In genomic region chr13:114069376-114070097, GRCh38 we compare ENCODE assay signal across 10 cellular contexts.
DNase-seq lines count a peak whose midpoint lies in the region; ATAC-seq, FAIRE-seq and TF ChIP-seq lines count a peak whose summit lies in the region.
"Had no signal": no experiment of that assay in that cellular context is flagged by ENCODE, and none has a peak within 500 bp of the region (broad histone marks: within the 10 kb centered on the region; RNA-seq: fewer than 3 reads in every experiment).

No MANE protein-coding gene starts in this region.

- peak overlapping the region; percentile 85 for H3K27ac Mint-ChIP-seq in activated CD4-positive, alpha-beta T cell treated with anti-CD3 and anti-CD28 coated beads, Interleukin-2, amount 10 ng/mL, durations not matched to agents 7 days and 5 days
- H3K27ac Mint-ChIP-seq in activated CD4-positive, alpha-beta T cell treated with anti-CD3 and anti-CD28 coated beads for 36 hours: no peak overlapping the region
- H3K27ac Mint-ChIP-seq in astrocyte (ENCODE audit: unreplicated experiment): peak overlapping the region; percentile 91

- CTCF ChIA-PET in activated CD4-positive, alpha-beta T cell treated with anti-CD3 and anti-CD28 coated beads, Interleukin-2, amount 10 ng/mL, durations not matched to agents 7 days and 5 days (lab: Charles Lee): no interaction called here
- CTCF ChIA-PET in activated CD4-positive, alpha-beta T cell treated with anti-CD3 and anti-CD28 coated beads for 36 hours (lab: Charles Lee): no interaction called here

- no peak for TF ChIP-seq POLR2A in erythroblast (IDR thresholded peaks at IDR 0.05; ENCODE audit: low read length)

- no peak for DNase-seq in activated CD4-positive, alpha-beta T cell treated with anti-CD3 and anti-CD28 coated beads, Interleukin-2, amount 10 ng/mL, durations not matched to agents 7 days and 5 days
- DNase-seq in activated CD4-positive, alpha-beta T cell treated with anti-CD3 and anti-CD28 coated beads for 36 hours: no peak
- DNase-seq in astrocyte (ENCODE audit: low read depth): no peak
- DNase-seq in thoracic aorta (ENCODE audit: low spot score): no peak
- no peak for DNase-seq in NCI-H187 (lab: John Stamatoyannopoulos, UW)
- no peak for DNase-seq in BE2C
- DNase-seq in erythroblast (lab: John Stamatoyannopoulos, UW): no peak
- DNase-seq: GDM1, T-helper 1 cell had no signal

- H3K36me3 Mint-ChIP-seq in activated CD4-positive, alpha-beta T cell treated with anti-CD3 and anti-CD28 coated beads, Interleukin-2, amount 10 ng/mL, durations not matched to agents 7 days and 5 days (ENCODE audit: low read depth): peaks cover 65% of the 10 kb centered on the region
- peaks cover 27% of the 10 kb centered on the region for H3K36me3 Mint-ChIP-seq in activated CD4-positive, alpha-beta T cell treated with anti-CD3 and anti-CD28 coated beads for 36 hours (ENCODE audit: low read depth)
- H3K36me3 Mint-ChIP-seq in astrocyte (ENCODE audit: low read depth, unreplicated experiment): peaks cover 18% of the 10 kb centered on the region

- H3K4me1 ChIP-seq in astrocyte (ENCODE audit: insufficient read depth, low read length) (peaks cover 53% of the 10 kb centered on the region), muscle layer of duodenum (ENCODE audit: control insufficient read depth in 1 of 2, insufficient read depth in 2 of 2, low read length in 2 of 2) (peaks cover 27 to 38% of the 10 kb centered on the region in 2 donors), thoracic aorta (ENCODE audit: control insufficient read depth in 1 of 2, low read depth in 2 of 2) (peaks cover 43 to 47% of the 10 kb centered on the region in 2 donors), BE2C (peaks cover 14% of the 10 kb centered on the region)

- peaks cover 46% of the 10 kb centered on the region for H3K4me1 Mint-ChIP-seq in activated CD4-positive, alpha-beta T cell treated with anti-CD3 and anti-CD28 coated beads, Interleukin-2, amount 10 ng/mL, durations not matched to agents 7 days and 5 days
- H3K4me1 Mint-ChIP-seq in activated CD4-positive, alpha-beta T cell treated with anti-CD3 and anti-CD28 coated beads for 36 hours: peaks cover 46% of the 10 kb centered on the region
- H3K4me1 Mint-ChIP-seq in astrocyte (ENCODE audit: low read depth, unreplicated experiment): peaks cover 41% of the 10 kb centered on the region

- H3K9me3 ChIP-seq in astrocyte (ENCODE audit: insufficient read depth, low read depth, low read length) (no peaks in the 10 kb centered on the region), muscle layer of duodenum (ENCODE audit: control insufficient read depth in 1 of 2, low read length in 2 of 2) (no peaks in the 10 kb centered on the region), thoracic aorta (no peaks in the 10 kb centered on the region), BE2C (no peaks in the 10 kb centered on the region)

- H3K79me2 ChIP-seq in astrocyte (ENCODE audit: insufficient read depth, low read length): peaks cover 76% of the 10 kb centered on the region

- TF ChIP-seq CTCF in astrocyte (IDR thresholded peaks at IDR 0.05; ENCODE audit: insufficient read depth, low read depth, low read length): no peak
- TF ChIP-seq CTCF in thoracic aorta (IDR thresholded peaks at IDR 0.05): no peak
- no peak for TF ChIP-seq CTCF in BE2C (IDR thresholded peaks at IDR 0.05; ENCODE audit: low read depth, low read length)

- FAIRE-seq in astrocyte (lab: Jason Lieb, UNC): no peak

- peaks cover 11% of the 10 kb centered on the region for H3K36me3 ChIP-seq in astrocyte (ENCODE audit: insufficient read depth, low read length)
- H3K36me3 ChIP-seq in muscle layer of duodenum (ENCODE audit: control insufficient read depth in 1 of 2, insufficient read depth in 2 of 2, low read length in 2 of 2): peaks cover 0 to 11% of the 10 kb centered on the region in 2 donors
- H3K36me3 ChIP-seq in thoracic aorta: no peaks in the 10 kb centered on the region
- H3K36me3 ChIP-seq in BE2C: peaks cover 6% of the 10 kb centered on the region

- H3K9me3 Mint-ChIP-seq in activated CD4-positive, alpha-beta T cell treated with anti-CD3 and anti-CD28 coated beads, Interleukin-2, amount 10 ng/mL, durations not matched to agents 7 days and 5 days: peaks cover 6% of the 10 kb centered on the region
- H3K9me3 Mint-ChIP-seq in activated CD4-positive, alpha-beta T cell treated with anti-CD3 and anti-CD28 coated beads for 36 hours (ENCODE audit: low read depth): peaks cover 3% of the 10 kb centered on the region
- H3K9me3 Mint-ChIP-seq in astrocyte (ENCODE audit: unreplicated experiment): peaks cover 3% of the 10 kb centered on the region

- ATAC-seq in activated CD4-positive, alpha-beta T cell treated with anti-CD3 and anti-CD28 coated beads for 36 hours: no peak
- no peak for ATAC-seq in thoracic aorta (ENCODE audit: insufficient number of reproducible peaks, low FRiP score, low read depth)

- intact Hi-C loops in activated CD4-positive, alpha-beta T cell treated with anti-CD3 and anti-CD28 coated beads for 36 hours (cut with DNase I, micrococcal nuclease): loop anchor here (5.0 to 10.0 kb wide), 4 partner anchors 43 to 865 kb away; partner anchors contain the start of genes CUL4A (in 1 of the 2), DCUN1D2 (in 1 of the 2) and PCID2 (in 1 of the 2)

- POLR2A ChIA-PET in activated CD4-positive, alpha-beta T cell treated with anti-CD3 and anti-CD28 coated beads, Interleukin-2, amount 10 ng/mL, durations not matched to agents 7 days and 5 days (lab: Charles Lee): no interaction called here
- POLR2A ChIA-PET in activated CD4-positive, alpha-beta T cell treated with anti-CD3 and anti-CD28 coated beads for 36 hours (lab: Charles Lee): no interaction called here

- no peak overlapping the region for H3K27ac ChIP-seq in astrocyte (ENCODE audit: low read depth, low read length)
- peak overlapping the region; percentile 53 for H3K27ac ChIP-seq in muscle layer of duodenum (ENCODE audit: low read length)
- peak overlapping the region; percentile 77 to 95 for H3K27ac ChIP-seq in thoracic aorta

- H3K4me3 ChIP-seq in astrocyte (ENCODE audit: insufficient read depth, low read depth, low read length) (no peak overlapping the region), muscle layer of duodenum (ENCODE audit: low read depth in 1 of 2, low read length in 2 of 2) (no peak overlapping the region), thoracic aorta (peak overlapping the region; percentile 48), BE2C (ENCODE audit: low read depth, low read length) (no peak overlapping the region)

- H2AFZ ChIP-seq in astrocyte (ENCODE audit: low read depth, low read length): no peak overlapping the region

- H3K9ac ChIP-seq in astrocyte (ENCODE audit: low read length): peak overlapping the region; percentile 53

- no peaks in the 10 kb centered on the region for H3K27me3 ChIP-seq in astrocyte (ENCODE audit: insufficient read depth, low read length)
- H3K27me3 ChIP-seq in muscle layer of duodenum (ENCODE audit: low read depth, low read length): no peaks in the 10 kb centered on the region
- H3K27me3 ChIP-seq in thoracic aorta (replicated peaks; ENCODE audit: insufficient read depth): no peaks in the 10 kb centered on the region
- H3K27me3 ChIP-seq in BE2C: no peaks in the 10 kb centered on the region

- no peak overlapping the region for H3K4me3 Mint-ChIP-seq in activated CD4-positive, alpha-beta T cell treated with anti-CD3 and anti-CD28 coated beads, Interleukin-2, amount 10 ng/mL, durations not matched to agents 7 days and 5 days
- H3K4me3 Mint-ChIP-seq in activated CD4-positive, alpha-beta T cell treated with anti-CD3 and anti-CD28 coated beads for 36 hours: no peak overlapping the region
- no peak overlapping the region for H3K4me3 Mint-ChIP-seq in astrocyte (ENCODE audit: unreplicated experiment)

- peaks cover 43% of the 10 kb centered on the region for H4K20me1 ChIP-seq in astrocyte (ENCODE audit: insufficient read depth, low read length)

- no peaks in the 10 kb centered on the region for H3K27me3 Mint-ChIP-seq in activated CD4-positive, alpha-beta T cell treated with anti-CD3 and anti-CD28 coated beads, Interleukin-2, amount 10 ng/mL, durations not matched to agents 7 days and 5 days
- no peaks in the 10 kb centered on the region for H3K27me3 Mint-ChIP-seq in activated CD4-positive, alpha-beta T cell treated with anti-CD3 and anti-CD28 coated beads for 36 hours
- no peaks in the 10 kb centered on the region for H3K27me3 Mint-ChIP-seq in astrocyte (ENCODE audit: low read depth, unreplicated experiment)

- H3K4me2 ChIP-seq in astrocyte (ENCODE audit: low read length): peak overlapping the region; percentile 58
